In genomic region chr9:12813533-12813932, GRCh38 we compare ENCODE assay signal across 1 cellular context.
TF ChIP-seq lines count a peak whose summit lies in the region.

No MANE protein-coding gene starts in this region.

TF ChIP-seq in A549, 52 proteins besides CTCF, POLR2A, EP300 and RAD21:
- peak; percentile 17; the same call in 1 of the 2 replicates for TF ChIP-seq HEYL (CRISPR knock-in tag; IDR thresholded peaks at IDR 0.05)
- TF ChIP-seq KDM5A (IDR thresholded peaks at IDR 0.05) = no peak
- TF ChIP-seq MAFK (IDR thresholded peaks at IDR 0.05; ENCODE audit: partially characterized antibody) = peak; percentile 57
